In genomic region chr18:3879114-3879835, GRCh38 we compare ENCODE assay signal across 24 cellular contexts.
DNase-seq lines count a peak whose midpoint lies in the region; ATAC-seq and TF ChIP-seq lines count a peak whose summit lies in the region.
"Had no signal": no experiment of that assay in that cellular context is flagged by ENCODE, and none has a peak within 500 bp of the region (broad histone marks: within the 10 kb centered on the region; RNA-seq: fewer than 3 reads in every experiment).

No MANE protein-coding gene starts in this region.

- H3K9me3 ChIP-seq in aorta (ENCODE audit: control insufficient read depth, low read length) = no peaks in the 10 kb centered on the region
- H3K9me3 ChIP-seq: SJSA1 had no signal

- H3K27me3 Mint-ChIP-seq in natural killer cell treated with Interleukin-12 subunit alpha and Interleukin-12 subunit beta and Interleukin-15 and Interleukin-18, amount 100 ng/mL, for 72 hours = peaks cover 3 to 11% of the 10 kb centered on the region in 2 donors
- H3K27me3 Mint-ChIP-seq in natural killer cell (ENCODE audit: low read depth in 2 of 2) = peaks cover 2 to 4% of the 10 kb centered on the region in 2 donors
- no peaks in the 10 kb centered on the region for H3K27me3 Mint-ChIP-seq in dendritic cell treated with granulocyte-macrophage colony-stimulating factor and Interleukin-4, amounts not matched to agents 40 ng/mL and 50 ng/mL, for 4 days
- H3K27me3 Mint-ChIP-seq: IgD-negative memory B cell had no signal

- H3K27ac ChIP-seq in aorta (ENCODE audit: low read depth in 1 of 2, low read length in 2 of 2) = no peak overlapping the region
- H3K27ac ChIP-seq: BLaER1, HL-60, KMS-11, SJSA1 had no signal

- TF ChIP-seq CTCF in natural killer cell (IDR thresholded peaks at IDR 0.05) = no peak

- no peak overlapping the region for H3K4me3 ChIP-seq in aorta (ENCODE audit: low read length in 2 of 2)
- H3K4me3 ChIP-seq: BLaER1, SJSA1 had no signal

- no peaks in the 10 kb centered on the region for H3K36me3 ChIP-seq in aorta (ENCODE audit: control insufficient read depth in 1 of 2, insufficient read depth in 2 of 2, low read length in 1 of 2)
- H3K36me3 ChIP-seq: BLaER1, SJSA1 had no signal

- H3K27ac Mint-ChIP-seq in natural killer cell treated with Interleukin-12 subunit alpha and Interleukin-12 subunit beta and Interleukin-15 and Interleukin-18, amount 100 ng/mL, for 72 hours = peak overlapping the region in 1 of 2 donors; percentile 36
- H3K27ac Mint-ChIP-seq in natural killer cell = no peak overlapping the region
- H3K27ac Mint-ChIP-seq in dendritic cell treated with granulocyte-macrophage colony-stimulating factor and Interleukin-4, amounts not matched to agents 40 ng/mL and 50 ng/mL, for 4 days = peak overlapping the region; percentile 89
- H3K27ac Mint-ChIP-seq: CD4-positive, CD25-positive, alpha-beta regulatory T cell; IgD-negative memory B cell had no signal

- no peaks in the 10 kb centered on the region for H3K4me1 Mint-ChIP-seq in natural killer cell treated with Interleukin-12 subunit alpha and Interleukin-12 subunit beta and Interleukin-15 and Interleukin-18, amount 100 ng/mL, for 72 hours (ENCODE audit: low read depth in 2 of 2)
- peaks cover 0 to 2% of the 10 kb centered on the region in 2 donors for H3K4me1 Mint-ChIP-seq in natural killer cell
- peaks cover 64% of the 10 kb centered on the region for H3K4me1 Mint-ChIP-seq in dendritic cell treated with granulocyte-macrophage colony-stimulating factor and Interleukin-4, amounts not matched to agents 40 ng/mL and 50 ng/mL, for 4 days (ENCODE audit: low read depth)
- H3K4me1 Mint-ChIP-seq: CD4-positive, CD25-positive, alpha-beta regulatory T cell had no signal

- no peak overlapping the region for H3K4me3 Mint-ChIP-seq in natural killer cell treated with Interleukin-12 subunit alpha and Interleukin-12 subunit beta and Interleukin-15 and Interleukin-18, amount 100 ng/mL, for 72 hours
- no peak overlapping the region for H3K4me3 Mint-ChIP-seq in natural killer cell
- H3K4me3 Mint-ChIP-seq in dendritic cell treated with granulocyte-macrophage colony-stimulating factor and Interleukin-4, amounts not matched to agents 40 ng/mL and 50 ng/mL, for 4 days = no peak overlapping the region
- H3K4me3 Mint-ChIP-seq: CD4-positive, CD25-positive, alpha-beta regulatory T cell; IgD-negative memory B cell had no signal

- no peaks in the 10 kb centered on the region for H3K36me3 Mint-ChIP-seq in natural killer cell treated with Interleukin-12 subunit alpha and Interleukin-12 subunit beta and Interleukin-15 and Interleukin-18, amount 100 ng/mL, for 72 hours
- H3K36me3 Mint-ChIP-seq in natural killer cell = no peaks in the 10 kb centered on the region
- H3K36me3 Mint-ChIP-seq in dendritic cell treated with granulocyte-macrophage colony-stimulating factor and Interleukin-4, amounts not matched to agents 40 ng/mL and 50 ng/mL, for 4 days (ENCODE audit: low read depth) = no peaks in the 10 kb centered on the region
- H3K36me3 Mint-ChIP-seq: CD4-positive, CD25-positive, alpha-beta regulatory T cell; IgD-negative memory B cell had no signal

- no peak for DNase-seq in natural killer cell treated with Interleukin-12 subunit alpha and Interleukin-12 subunit beta and Interleukin-15 and Interleukin-18, amount 100 ng/mL, for 72 hours (ENCODE audit: low spot score)
- no peak for DNase-seq in natural killer cell
- no peak for DNase-seq in stimulated activated naive CD8-positive, alpha-beta T cell treated with anti-CD3 and anti-CD28 coated beads, Interleukin-15, Interleukin-2, amounts not matched to agents 100 U/mL and 50 U/mL, for 24 hours
- DNase-seq in aorta = no peak
- no peak for DNase-seq in nucleus accumbens (lab: John Stamatoyannopoulos, UW)
- DNase-seq in SKM-1 treated with dmso at 0.1 percent for 144 hours (lab: John Stamatoyannopoulos, UW; ENCODE audit: unreplicated experiment) = no peak
- DNase-seq in activated gamma-delta T cell treated with Interleukin-2 at 50 U/mL for 16 hours = no peak
- DNase-seq: Calu3; CD4-positive, CD25-positive, alpha-beta regulatory T cell; H7; MM.1S; NCI-H2029; NCI-H446; NCI-H526; NCI-H82; NK-92 treated with Interleukin-12 subunit alpha and Interleukin-12 subunit beta, amount 100 ng/mL, for 24 hours; PC-3; Right ventricle myocardium superior had no signal

- no peaks in the 10 kb centered on the region for H3K4me1 ChIP-seq in aorta (ENCODE audit: control insufficient read depth in 1 of 2, insufficient read depth in 2 of 2, low read length in 2 of 2)
- H3K4me1 ChIP-seq: BLaER1, SJSA1 had no signal

- ATAC-seq in natural killer cell treated with Interleukin-12 subunit alpha and Interleukin-12 subunit beta and Interleukin-15 and Interleukin-18, amount 100 ng/mL, for 72 hours = peak; percentile 20 to 48
- ATAC-seq in natural killer cell (no peak), aorta (ENCODE audit: low FRiP score) (peak; percentile 17)
- peak; percentile 14 for ATAC-seq in stimulated activated naive CD8-positive, alpha-beta T cell treated with anti-CD3 and anti-CD28 coated beads, Interleukin-15, Interleukin-2, amounts not matched to agents 100 U/mL and 50 U/mL, for 24 hours
- ATAC-seq: PC-3 had no signal

- no peaks in the 10 kb centered on the region for H3K27me3 ChIP-seq in aorta (ENCODE audit: control insufficient read depth in 1 of 2, insufficient read depth in 2 of 2, low read length in 1 of 2)
- H3K27me3 ChIP-seq: BLaER1 had no signal

- WGBS in aorta, 2 donors = 98% methylated on average over 59 of the region's 59 CpGs

- H3K9me3 Mint-ChIP-seq in natural killer cell treated with Interleukin-12 subunit alpha and Interleukin-12 subunit beta and Interleukin-15 and Interleukin-18, amount 100 ng/mL, for 72 hours = no peaks in the 10 kb centered on the region
- no peaks in the 10 kb centered on the region for H3K9me3 Mint-ChIP-seq in natural killer cell
- no peaks in the 10 kb centered on the region for H3K9me3 Mint-ChIP-seq in dendritic cell treated with granulocyte-macrophage colony-stimulating factor and Interleukin-4, amounts not matched to agents 40 ng/mL and 50 ng/mL, for 4 days
- H3K9me3 Mint-ChIP-seq: IgD-negative memory B cell had no signal

- intact Hi-C loops in natural killer cell (cut with micrococcal nuclease) = no loop called here
- intact Hi-C loops in dendritic cell treated with granulocyte-macrophage colony-stimulating factor and Interleukin-4, amounts not matched to agents 40 ng/mL and 50 ng/mL, for 4 days (cut with micrococcal nuclease) = loop anchor here (10.0 kb wide), 3 partner anchors 204 to 424 kb away; partner anchors contain the start of gene TGIF1
- intact Hi-C loops in aorta (cut with DNase I) = no loop called here

Comparison
In these comparisons a context has a peak if more than half of its experiments do, and no peak if none do; other contexts are left out.
1. ATAC-seq: peak in natural killer cell treated with Interleukin-12 subunit alpha and Interleukin-12 subunit beta and Interleukin-15 and Interleukin-18, amount 100 ng/mL, for 72 hours (2 of 2), stimulated activated naive CD8-positive, alpha-beta T cell treated with anti-CD3 and anti-CD28 coated beads, Interleukin-15, Interleukin-2, amounts not matched to agents 100 U/mL and 50 U/mL, for 24 hours (single experiment) and aorta (single experiment); none in natural killer cell (0 of 3).